In genomic region chr2:223943135-223943534, GRCh38 we compare ENCODE assay signal across 9 cellular contexts. TPM values are rescaled to one million over a fixed set of nuclear protein-coding genes. Genes with fewer than 3 reads are reported as not detected.
DNase-seq lines count a peak whose midpoint lies in the region; ATAC-seq and TF ChIP-seq lines count a peak whose summit lies in the region.
"Had no signal": no experiment of that assay in that cellular context is flagged by ENCODE, and none has a peak within 500 bp of the region (broad histone marks: within the 10 kb centered on the region; RNA-seq: fewer than 3 reads in every experiment).

No MANE protein-coding gene starts in this region.

- no peaks in the 10 kb centered on the region for H3K9me3 ChIP-seq in CD4-positive, alpha-beta T cell (ENCODE audit: control insufficient read depth, low read length)
- no peaks in the 10 kb centered on the region for H3K9me3 ChIP-seq in PC-3 (ENCODE audit: low read length)
- no peaks in the 10 kb centered on the region for H3K9me3 ChIP-seq in endodermal cell (ENCODE audit: control insufficient read depth, low read length)

- H3K9me3 Mint-ChIP-seq in CD4-positive, alpha-beta T cell: no peaks in the 10 kb centered on the region
- H3K9me3 Mint-ChIP-seq in endodermal cell: no peaks in the 10 kb centered on the region
- no peaks in the 10 kb centered on the region for H3K9me3 Mint-ChIP-seq in osteocyte (ENCODE audit: unreplicated experiment)

- H3K4me1 ChIP-seq in PC-3 (ENCODE audit: insufficient read depth, low read length): peaks cover 23% of the 10 kb centered on the region
- peaks cover 1% of the 10 kb centered on the region for H3K4me1 ChIP-seq in endodermal cell (ENCODE audit: control insufficient read depth, insufficient read depth, low read length)

- H3K27ac ChIP-seq in CD4-positive, alpha-beta T cell (ENCODE audit: low read depth, low read length): no peak overlapping the region
- H3K27ac ChIP-seq in PC-3 (ENCODE audit: low read length) (peak overlapping the region; percentile 75), endodermal cell (ENCODE audit: low read depth, low read length) (no peak overlapping the region)

- H3K36me3 ChIP-seq in PC-3 (ENCODE audit: low read depth, low read length) (peaks cover 11% of the 10 kb centered on the region; the same call in 1 of the 2 replicates), endodermal cell (ENCODE audit: control insufficient read depth, insufficient read depth, low read length) (no peaks in the 10 kb centered on the region)

- no peak for ATAC-seq in CD4-positive, alpha-beta T cell (ENCODE audit: poor library complexity)
- no peak for ATAC-seq in PC-3
- ATAC-seq in GM21360 (IDR thresholded peaks at IDR 0.05; ENCODE audit: unreplicated experiment): no peak

- no peak for DNase-seq in CD4-positive, alpha-beta T cell
- DNase-seq in PC-3: no peak
- DNase-seq in endodermal cell: no peak
- no peak for DNase-seq in osteocyte (ENCODE audit: extremely low spot score, unreplicated experiment)
- DNase-seq in HuH-7 (ENCODE audit: low spot score): no peak
- DNase-seq in stimulated activated CD8-positive, alpha-beta memory T cell treated with anti-CD3 and anti-CD28 coated beads, Interleukin-4, amount 100 ng/mL, for 48 hours: no peak
- no peak for DNase-seq in NCI-H345 (lab: John Stamatoyannopoulos, UW)
- DNase-seq: activated naive CD4-positive, alpha-beta T cell treated with anti-CD3 and anti-CD28 coated beads, Interleukin-2, amount 50 U/mL, for 16 hours had no signal

- H3F3A ChIP-seq in PC-3 (ENCODE audit: low read length, unreplicated experiment): peaks cover 4% of the 10 kb centered on the region

- peak overlapping the region; percentile 88 for H3K4me2 ChIP-seq in PC-3 (ENCODE audit: low read length)

- 0 out of 2 replicates have a peak, but pooled peaks cover 6% of the 10 kb centered on the region for H4K20me1 ChIP-seq in PC-3 (ENCODE audit: low read length)

- H3K27me3 Mint-ChIP-seq in CD4-positive, alpha-beta T cell: no peaks in the 10 kb centered on the region
- H3K27me3 Mint-ChIP-seq in endodermal cell (ENCODE audit: insufficient read depth) (no peaks in the 10 kb centered on the region), osteocyte (ENCODE audit: unreplicated experiment) (no peaks in the 10 kb centered on the region)

- H3K4me3 ChIP-seq in PC-3 (ENCODE audit: low read length) (peak overlapping the region; percentile 92), endodermal cell (ENCODE audit: low read length) (peak overlapping the region; percentile 94)

- H2AFZ ChIP-seq in PC-3 (ENCODE audit: low read length): 0 out of 2 replicates have a peak overlapping the region, but pooled peaks have one; percentile 90

- no peaks in the 10 kb centered on the region for H3K27me3 ChIP-seq in CD4-positive, alpha-beta T cell (ENCODE audit: control insufficient read depth, insufficient read depth, low read length)
- H3K27me3 ChIP-seq in PC-3 (ENCODE audit: low read length) (no peaks in the 10 kb centered on the region), endodermal cell (ENCODE audit: control insufficient read depth, insufficient read depth, low read length, poor library complexity, severe bottlenecking) (no peaks in the 10 kb centered on the region)

- H3K9ac ChIP-seq in PC-3 (ENCODE audit: low read length) (peak overlapping the region; percentile 22), endodermal cell (ENCODE audit: extremely low read depth, low read length, poor library complexity, severe bottlenecking) (no peak overlapping the region)

- no peak for TF ChIP-seq CTCF in CD4-positive, alpha-beta T cell (IDR thresholded peaks at IDR 0.05)
- TF ChIP-seq CTCF in PC-3 (conservative IDR thresholded peaks at IDR 0.05; ENCODE audit: low read depth, low read length) (no peak), endodermal cell (conservative IDR thresholded peaks at IDR 0.05) (no peak), osteocyte (IDR thresholded peaks at IDR 0.05) (no peak)

- intact Hi-C loops in CD4-positive, alpha-beta T cell (cut with DNase I, micrococcal nuclease): no loop called here
- intact Hi-C loops in PC-3 (cut with micrococcal nuclease): loop anchor here (5.0 to 10.0 kb wide), 2 partner anchors 46 to 108 kb away; partner anchors contain the start of gene AP1S3

- peak overlapping the region; percentile 96 for H3K4me3 Mint-ChIP-seq in CD4-positive, alpha-beta T cell
- H3K4me3 Mint-ChIP-seq in endodermal cell: peak overlapping the region; percentile 98
- peak overlapping the region; percentile 95 for H3K4me3 Mint-ChIP-seq in osteocyte (ENCODE audit: unreplicated experiment)

- peak overlapping the region; percentile 80 for H3K27ac Mint-ChIP-seq in CD4-positive, alpha-beta T cell
- H3K27ac Mint-ChIP-seq in endodermal cell (no peak overlapping the region), osteocyte (ENCODE audit: unreplicated experiment) (peak overlapping the region; percentile 95)

- POLR2A ChIA-PET in CD4-positive, alpha-beta T cell (lab: Charles Lee): interaction anchor here (0.9 kb wide), 1 partner anchor 13 kb away, joined by 5 read pairs; no protein-coding TSS in a partner anchor
- POLR2A ChIA-PET in PC-3 (lab: Charles Lee; ENCODE audit: unreplicated experiment): interaction anchor here (0.6 to 0.7 kb wide), 2 partner anchors 82 to 104 kb away, joined by 4 read pairs; no protein-coding TSS in a partner anchor

- 69% methylated on average over 1 of the region's 1 CpG; no CpG with 5 or more reads in 1 of the 2 experiments for WGBS in endodermal cell (ENCODE audit: insufficient coverage in 1 of 2, insufficient read length in 1 of 2), 2 experiments

- no TSS peak for BruUV-seq in PC-3 (replicated peaks; lab: Mats Ljungman, UMichigan)

- peaks cover 76% of the 10 kb centered on the region for H3K79me2 ChIP-seq in PC-3 (ENCODE audit: low read length)

- H3K4me1 Mint-ChIP-seq in CD4-positive, alpha-beta T cell (ENCODE audit: low read depth): peaks cover 57% of the 10 kb centered on the region
- peaks cover 40% of the 10 kb centered on the region for H3K4me1 Mint-ChIP-seq in endodermal cell
- H3K4me1 Mint-ChIP-seq in osteocyte (ENCODE audit: unreplicated experiment): peaks cover 33% of the 10 kb centered on the region

- no peaks in the 10 kb centered on the region for H3K9me2 ChIP-seq in PC-3 (replicated peaks; ENCODE audit: low read length)

- CTCF ChIA-PET in CD4-positive, alpha-beta T cell (lab: Charles Lee): no interaction called here
- CTCF ChIA-PET in PC-3 (lab: Charles Lee): interaction anchor here (0.5 to 1.4 kb wide), 2 partner anchors 19 to 82 kb away, joined by 3 read pairs; no protein-coding TSS in a partner anchor

- H3K36me3 Mint-ChIP-seq in CD4-positive, alpha-beta T cell (ENCODE audit: low read depth): peaks cover 17% of the 10 kb centered on the region
- H3K36me3 Mint-ChIP-seq in endodermal cell (ENCODE audit: low read depth) (peaks cover 19% of the 10 kb centered on the region), osteocyte (ENCODE audit: unreplicated experiment) (peaks cover 9% of the 10 kb centered on the region)

RNA-seq across cellular contexts. Expression of gene WDFY1, which starts 2.0 kb away (rescaled TPM):
- total RNA-seq in CD4-positive, alpha-beta T cell: 10 to 100 TPM; 41.1 to 41.5 TPM
- total RNA-seq in PC-3 (2014; rRNA removed) (44.9 and 47.7 TPM in 2 replicates), endodermal cell (10 to 100 TPM; 61.9 to 69.7 TPM), osteocyte (61.9 and 68.9 TPM in 2 replicates)
- polyA plus RNA-seq in endodermal cell (2013, experiment 1 of 2): 49.0 TPM
- 43.4 TPM for polyA plus RNA-seq in endodermal cell (2013, experiment 2 of 2)

RNA-seq across cellular contexts. Expression of gene MRPL44, which starts 14.1 kb away (rescaled TPM):
- total RNA-seq in CD4-positive, alpha-beta T cell: 10 to 100 TPM; 40.0 to 40.1 TPM
- 22.4 and 24.8 TPM in 2 replicates for total RNA-seq in PC-3 (2014; rRNA removed)
- total RNA-seq in endodermal cell: 10 to 100 TPM; 38.7 to 43.4 TPM
- 39.6 TPM for polyA plus RNA-seq in endodermal cell (2013, experiment 1 of 2)
- polyA plus RNA-seq in endodermal cell (2013, experiment 2 of 2): 38.8 TPM
- total RNA-seq in osteocyte: 22.7 and 24.8 TPM in 2 replicates
